8 cellular contexts compared by ENCODE assay signal in genomic region chr6:53048431-53049195, GRCh38.
DNase-seq lines count a peak whose midpoint lies in the region; ATAC-seq and FAIRE-seq lines count a peak whose summit lies in the region.

No MANE protein-coding gene starts in this region.

- peak; percentile 93 for FAIRE-seq in RCC 7860 (lab: Jason Lieb, UNC)

- peak; percentile 95 for ATAC-seq in GM18519 (IDR thresholded peaks at IDR 0.05; ENCODE audit: low FRiP score, unreplicated experiment)
- ATAC-seq in HG02610 (IDR thresholded peaks at IDR 0.05; ENCODE audit: unreplicated experiment): peak; percentile 96

- DNase-seq in RCC 7860 (ENCODE audit: low spot score) (peak; percentile 77), fibroblast of gingiva (ENCODE audit: low read depth) (peak; percentile 81), NCI-H2171 (lab: John Stamatoyannopoulos, UW) (no peak), NCI-H1694 (lab: John Stamatoyannopoulos, UW) (no peak)
- no peak for DNase-seq in NK-92 treated with Interleukin-12 subunit alpha and Interleukin-12 subunit beta, amount 100 ng/mL, for 24 hours (lab: John Stamatoyannopoulos, UW)
- DNase-seq in activated CD4-positive, alpha-beta T cell treated with anti-CD3 and anti-CD28 coated beads, Interleukin-2, amount 50 U/mL, for 1 hour: no peak

Comparison
In these comparisons a context has a peak if more than half of its experiments do, and no peak if none do; other contexts are left out.
1. DNase-seq: peak in RCC 7860 (single experiment) and fibroblast of gingiva (single experiment); none in NCI-H2171 (single experiment), NK-92 treated with Interleukin-12 subunit alpha and Interleukin-12 subunit beta, amount 100 ng/mL, for 24 hours (single experiment), activated CD4-positive, alpha-beta T cell treated with anti-CD3 and anti-CD28 coated beads, Interleukin-2, amount 50 U/mL, for 1 hour (single experiment) and NCI-H1694 (single experiment).